1 cellular context compared by ENCODE assay signal in the genomic region with DNA sequence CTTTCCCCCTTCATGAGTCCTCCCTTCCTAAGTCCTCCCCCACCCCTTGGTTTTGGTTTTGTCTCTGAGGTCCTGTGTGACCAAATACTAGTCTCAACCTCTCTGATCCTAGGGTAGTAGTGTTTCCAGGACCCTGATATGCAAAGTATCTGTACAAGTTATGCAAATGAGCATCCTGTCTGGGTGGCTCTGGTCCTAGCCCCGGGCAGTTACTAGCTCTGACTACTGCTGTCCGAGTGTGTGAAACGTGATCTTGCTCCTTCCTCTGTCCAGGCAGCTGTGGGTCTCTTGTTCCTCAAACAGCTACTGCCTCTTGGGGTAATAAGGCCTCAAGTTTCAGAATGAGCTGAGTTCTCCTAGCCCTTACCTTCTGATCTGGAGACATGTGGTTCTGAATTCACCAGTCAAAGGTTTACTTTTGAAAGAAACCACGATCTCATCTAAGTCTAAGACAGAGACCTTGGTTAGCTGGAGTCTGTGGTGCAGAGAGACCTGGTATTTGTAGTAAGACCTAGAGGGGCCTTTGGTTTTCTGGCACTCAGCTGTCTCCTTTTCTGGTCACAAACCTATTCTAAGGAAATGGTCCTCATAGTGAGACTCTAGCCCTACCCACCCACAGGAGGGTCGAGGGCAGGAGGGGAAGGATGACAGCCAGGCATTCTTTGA.
TF ChIP-seq lines count a peak whose summit lies in the region.

No MANE protein-coding gene starts in this region.

TF ChIP-seq in GM12878, 131 proteins besides CTCF, POLR2A, EP300 and RAD21 (continues in another document):
- 0 out of 2 replicates have a peak, but pooled peaks have one; percentile 23 for TF ChIP-seq CHD1 (IDR thresholded peaks at IDR 0.05; ENCODE audit: low read depth, low read length)
- no peak for TF ChIP-seq EGR1 (IDR thresholded peaks at IDR 0.05; ENCODE audit: borderline replicate concordance in 1 of 2, low read depth in 2 of 2, low read length in 2 of 2)
- TF ChIP-seq SMC3 (IDR thresholded peaks at IDR 0.05; ENCODE audit: borderline replicate concordance, low read length), result no peak; the same call in 1 of the 2 replicates
- TF ChIP-seq, protein P1, sequence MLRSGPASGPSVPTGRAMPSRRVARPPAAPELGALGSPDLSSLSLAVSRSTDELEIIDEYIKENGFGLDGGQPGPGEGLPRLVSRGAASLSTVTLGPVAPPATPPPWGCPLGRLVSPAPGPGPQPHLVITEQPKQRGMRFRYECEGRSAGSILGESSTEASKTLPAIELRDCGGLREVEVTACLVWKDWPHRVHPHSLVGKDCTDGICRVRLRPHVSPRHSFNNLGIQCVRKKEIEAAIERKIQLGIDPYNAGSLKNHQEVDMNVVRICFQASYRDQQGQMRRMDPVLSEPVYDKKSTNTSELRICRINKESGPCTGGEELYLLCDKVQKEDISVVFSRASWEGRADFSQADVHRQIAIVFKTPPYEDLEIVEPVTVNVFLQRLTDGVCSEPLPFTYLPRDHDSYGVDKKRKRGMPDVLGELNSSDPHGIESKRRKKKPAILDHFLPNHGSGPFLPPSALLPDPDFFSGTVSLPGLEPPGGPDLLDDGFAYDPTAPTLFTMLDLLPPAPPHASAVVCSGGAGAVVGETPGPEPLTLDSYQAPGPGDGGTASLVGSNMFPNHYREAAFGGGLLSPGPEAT (IDR thresholded peaks at IDR 0.05; ENCODE audit: low read depth), result peak; percentile 72
- peak; percentile 84 for TF ChIP-seq TCF12 (IDR thresholded peaks at IDR 0.05; ENCODE audit: low read depth, low read length)
- TF ChIP-seq GATAD2B (conservative IDR thresholded peaks at IDR 0.05; ENCODE audit: low read depth), result peak; percentile 59; the same call in 1 of the 2 replicates
- peak; percentile 86 for TF ChIP-seq RUNX3 (IDR thresholded peaks at IDR 0.05; ENCODE audit: low read length)
- no peak for TF ChIP-seq RBBP5 (conservative IDR thresholded peaks at IDR 0.05)
- no peak for TF ChIP-seq BACH1 (IDR thresholded peaks at IDR 0.05; ENCODE audit: borderline replicate concordance)
- TF ChIP-seq, protein P2, sequence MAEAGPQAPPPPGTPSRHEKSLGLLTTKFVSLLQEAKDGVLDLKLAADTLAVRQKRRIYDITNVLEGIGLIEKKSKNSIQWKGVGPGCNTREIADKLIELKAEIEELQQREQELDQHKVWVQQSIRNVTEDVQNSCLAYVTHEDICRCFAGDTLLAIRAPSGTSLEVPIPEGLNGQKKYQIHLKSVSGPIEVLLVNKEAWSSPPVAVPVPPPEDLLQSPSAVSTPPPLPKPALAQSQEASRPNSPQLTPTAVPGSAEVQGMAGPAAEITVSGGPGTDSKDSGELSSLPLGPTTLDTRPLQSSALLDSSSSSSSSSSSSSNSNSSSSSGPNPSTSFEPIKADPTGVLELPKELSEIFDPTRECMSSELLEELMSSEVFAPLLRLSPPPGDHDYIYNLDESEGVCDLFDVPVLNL (IDR thresholded peaks at IDR 0.05; ENCODE audit: low read depth, low read length), result no peak
- peak; percentile 23; the same call in 1 of the 2 replicates for TF ChIP-seq YY1 (IDR thresholded peaks at IDR 0.05; ENCODE audit: low read depth, low read length)
- TF ChIP-seq, protein P3, sequence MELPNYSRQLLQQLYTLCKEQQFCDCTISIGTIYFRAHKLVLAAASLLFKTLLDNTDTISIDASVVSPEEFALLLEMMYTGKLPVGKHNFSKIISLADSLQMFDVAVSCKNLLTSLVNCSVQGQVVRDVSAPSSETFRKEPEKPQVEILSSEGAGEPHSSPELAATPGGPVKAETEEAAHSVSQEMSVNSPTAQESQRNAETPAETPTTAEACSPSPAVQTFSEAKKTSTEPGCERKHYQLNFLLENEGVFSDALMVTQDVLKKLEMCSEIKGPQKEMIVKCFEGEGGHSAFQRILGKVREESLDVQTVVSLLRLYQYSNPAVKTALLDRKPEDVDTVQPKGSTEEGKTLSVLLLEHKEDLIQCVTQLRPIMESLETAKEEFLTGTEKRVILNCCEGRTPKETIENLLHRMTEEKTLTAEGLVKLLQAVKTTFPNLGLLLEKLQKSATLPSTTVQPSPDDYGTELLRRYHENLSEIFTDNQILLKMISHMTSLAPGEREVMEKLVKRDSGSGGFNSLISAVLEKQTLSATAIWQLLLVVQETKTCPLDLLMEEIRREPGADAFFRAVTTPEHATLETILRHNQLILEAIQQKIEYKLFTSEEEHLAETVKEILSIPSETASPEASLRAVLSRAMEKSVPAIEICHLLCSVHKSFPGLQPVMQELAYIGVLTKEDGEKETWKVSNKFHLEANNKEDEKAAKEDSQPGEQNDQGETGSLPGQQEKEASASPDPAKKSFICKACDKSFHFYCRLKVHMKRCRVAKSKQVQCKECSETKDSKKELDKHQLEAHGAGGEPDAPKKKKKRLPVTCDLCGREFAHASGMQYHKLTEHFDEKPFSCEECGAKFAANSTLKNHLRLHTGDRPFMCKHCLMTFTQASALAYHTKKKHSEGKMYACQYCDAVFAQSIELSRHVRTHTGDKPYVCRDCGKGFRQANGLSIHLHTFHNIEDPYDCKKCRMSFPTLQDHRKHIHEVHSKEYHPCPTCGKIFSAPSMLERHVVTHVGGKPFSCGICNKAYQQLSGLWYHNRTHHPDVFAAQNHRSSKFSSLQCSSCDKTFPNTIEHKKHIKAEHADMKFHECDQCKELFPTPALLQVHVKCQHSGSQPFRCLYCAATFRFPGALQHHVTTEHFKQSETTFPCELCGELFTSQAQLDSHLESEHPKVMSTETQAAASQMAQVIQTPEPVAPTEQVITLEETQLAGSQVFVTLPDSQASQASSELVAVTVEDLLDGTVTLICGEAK (IDR thresholded peaks at IDR 0.05; ENCODE audit: borderline replicate concordance), result no peak
- no peak for TF ChIP-seq ZNF274 (IDR thresholded peaks at IDR 0.05; ENCODE audit: insufficient read depth, insufficient read length)
- TF ChIP-seq, protein P4, sequence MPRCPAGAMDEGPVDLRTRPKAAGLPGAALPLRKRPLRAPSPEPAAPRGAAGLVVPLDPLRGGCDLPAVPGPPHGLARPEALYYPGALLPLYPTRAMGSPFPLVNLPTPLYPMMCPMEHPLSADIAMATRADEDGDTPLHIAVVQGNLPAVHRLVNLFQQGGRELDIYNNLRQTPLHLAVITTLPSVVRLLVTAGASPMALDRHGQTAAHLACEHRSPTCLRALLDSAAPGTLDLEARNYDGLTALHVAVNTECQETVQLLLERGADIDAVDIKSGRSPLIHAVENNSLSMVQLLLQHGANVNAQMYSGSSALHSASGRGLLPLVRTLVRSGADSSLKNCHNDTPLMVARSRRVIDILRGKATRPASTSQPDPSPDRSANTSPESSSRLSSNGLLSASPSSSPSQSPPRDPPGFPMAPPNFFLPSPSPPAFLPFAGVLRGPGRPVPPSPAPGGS (IDR thresholded peaks at IDR 0.05; ENCODE audit: borderline replicate concordance, insufficient read depth, low read depth, low read length, poor library complexity, severe bottlenecking), result peak; percentile 50
- TF ChIP-seq TBL1XR1 (IDR thresholded peaks at IDR 0.05; ENCODE audit: low read depth, low read length), result 0 out of 2 replicates have a peak, but pooled peaks have one; percentile 44
- TF ChIP-seq STAT3 (IDR thresholded peaks at IDR 0.05; ENCODE audit: low read depth, low read length), result no peak
- TF ChIP-seq DPF2 (IDR thresholded peaks at IDR 0.05), result peak; percentile 73; the same call in 1 of the 2 replicates
- peak; percentile 98 for TF ChIP-seq BHLHE40 (IDR thresholded peaks at IDR 0.05; ENCODE audit: borderline replicate concordance in 1 of 2, low read depth in 2 of 2, low read length in 1 of 2)
- TF ChIP-seq FOXM1 (IDR thresholded peaks at IDR 0.05; ENCODE audit: low read depth, low read length), result peak; percentile 45; the same call in 1 of the 2 replicates
- 0 out of 2 replicates have a peak, but pooled peaks have one; percentile 41 for TF ChIP-seq TCF7 (IDR thresholded peaks at IDR 0.05; ENCODE audit: borderline replicate concordance)
- TF ChIP-seq IKZF1 (conservative IDR thresholded peaks at IDR 0.05), result peak; percentile 82
- peak; percentile 99; the same call in 2 of the 3 replicates for TF ChIP-seq POU2F2 (IDR thresholded peaks at IDR 0.05; ENCODE audit: borderline replicate concordance, low read depth, low read length)
- TF ChIP-seq SPI1 (IDR thresholded peaks at IDR 0.05; ENCODE audit: borderline replicate concordance, insufficient read depth, low read depth, low read length), result peak; percentile 37; the same call in 1 of the 2 replicates
- peak in 1 of 2 experiments; percentile 55; a peak in 2 of 4 replicates for TF ChIP-seq ETV6 (conservative IDR thresholded peaks at IDR 0.05 in 1 of 2, IDR thresholded peaks at IDR 0.05 in 1 of 2; ENCODE audit: borderline replicate concordance in 1 of 2, low read depth in 1 of 2)
- TF ChIP-seq, protein P5, sequence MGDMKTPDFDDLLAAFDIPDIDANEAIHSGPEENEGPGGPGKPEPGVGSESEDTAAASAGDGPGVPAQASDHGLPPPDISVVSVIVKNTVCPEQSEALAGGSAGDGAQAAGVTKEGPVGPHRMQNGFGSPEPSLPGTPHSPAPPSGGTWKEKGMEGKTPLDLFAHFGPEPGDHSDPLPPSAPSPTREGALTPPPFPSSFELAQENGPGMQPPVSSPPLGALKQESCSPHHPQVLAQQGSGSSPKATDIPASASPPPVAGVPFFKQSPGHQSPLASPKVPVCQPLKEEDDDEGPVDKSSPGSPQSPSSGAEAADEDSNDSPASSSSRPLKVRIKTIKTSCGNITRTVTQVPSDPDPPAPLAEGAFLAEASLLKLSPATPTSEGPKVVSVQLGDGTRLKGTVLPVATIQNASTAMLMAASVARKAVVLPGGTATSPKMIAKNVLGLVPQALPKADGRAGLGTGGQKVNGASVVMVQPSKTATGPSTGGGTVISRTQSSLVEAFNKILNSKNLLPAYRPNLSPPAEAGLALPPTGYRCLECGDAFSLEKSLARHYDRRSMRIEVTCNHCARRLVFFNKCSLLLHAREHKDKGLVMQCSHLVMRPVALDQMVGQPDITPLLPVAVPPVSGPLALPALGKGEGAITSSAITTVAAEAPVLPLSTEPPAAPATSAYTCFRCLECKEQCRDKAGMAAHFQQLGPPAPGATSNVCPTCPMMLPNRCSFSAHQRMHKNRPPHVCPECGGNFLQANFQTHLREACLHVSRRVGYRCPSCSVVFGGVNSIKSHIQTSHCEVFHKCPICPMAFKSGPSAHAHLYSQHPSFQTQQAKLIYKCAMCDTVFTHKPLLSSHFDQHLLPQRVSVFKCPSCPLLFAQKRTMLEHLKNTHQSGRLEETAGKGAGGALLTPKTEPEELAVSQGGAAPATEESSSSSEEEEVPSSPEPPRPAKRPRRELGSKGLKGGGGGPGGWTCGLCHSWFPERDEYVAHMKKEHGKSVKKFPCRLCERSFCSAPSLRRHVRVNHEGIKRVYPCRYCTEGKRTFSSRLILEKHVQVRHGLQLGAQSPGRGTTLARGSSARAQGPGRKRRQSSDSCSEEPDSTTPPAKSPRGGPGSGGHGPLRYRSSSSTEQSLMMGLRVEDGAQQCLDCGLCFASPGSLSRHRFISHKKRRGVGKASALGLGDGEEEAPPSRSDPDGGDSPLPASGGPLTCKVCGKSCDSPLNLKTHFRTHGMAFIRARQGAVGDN (IDR thresholded peaks at IDR 0.05), result peak; percentile 95
- TF ChIP-seq, protein P6, sequence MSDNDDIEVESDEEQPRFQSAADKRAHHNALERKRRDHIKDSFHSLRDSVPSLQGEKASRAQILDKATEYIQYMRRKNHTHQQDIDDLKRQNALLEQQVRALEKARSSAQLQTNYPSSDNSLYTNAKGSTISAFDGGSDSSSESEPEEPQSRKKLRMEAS (IDR thresholded peaks at IDR 0.05; ENCODE audit: low read depth, low read length), result 0 out of 2 replicates have a peak, but pooled peaks have one; percentile 64
- TF ChIP-seq SIN3A (IDR thresholded peaks at IDR 0.05; ENCODE audit: low read depth, low read length), result no peak
- TF ChIP-seq CHD2 (IDR thresholded peaks at IDR 0.05; ENCODE audit: borderline replicate concordance, low read depth, low read length), result 0 out of 2 replicates have a peak, but pooled peaks have one; percentile 19
- TF ChIP-seq SRF (IDR thresholded peaks at IDR 0.05; ENCODE audit: low read depth in 2 of 2, low read length in 2 of 2), result peak in 1 of 2 experiments; percentile 79; a peak in 2 of 4 replicates
- TF ChIP-seq, protein P7, sequence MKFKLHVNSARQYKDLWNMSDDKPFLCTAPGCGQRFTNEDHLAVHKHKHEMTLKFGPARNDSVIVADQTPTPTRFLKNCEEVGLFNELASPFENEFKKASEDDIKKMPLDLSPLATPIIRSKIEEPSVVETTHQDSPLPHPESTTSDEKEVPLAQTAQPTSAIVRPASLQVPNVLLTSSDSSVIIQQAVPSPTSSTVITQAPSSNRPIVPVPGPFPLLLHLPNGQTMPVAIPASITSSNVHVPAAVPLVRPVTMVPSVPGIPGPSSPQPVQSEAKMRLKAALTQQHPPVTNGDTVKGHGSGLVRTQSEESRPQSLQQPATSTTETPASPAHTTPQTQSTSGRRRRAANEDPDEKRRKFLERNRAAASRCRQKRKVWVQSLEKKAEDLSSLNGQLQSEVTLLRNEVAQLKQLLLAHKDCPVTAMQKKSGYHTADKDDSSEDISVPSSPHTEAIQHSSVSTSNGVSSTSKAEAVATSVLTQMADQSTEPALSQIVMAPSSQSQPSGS (IDR thresholded peaks at IDR 0.05; ENCODE audit: low read length), result peak; percentile 83; the same call in 1 of the 2 replicates
- TF ChIP-seq HDGF (IDR thresholded peaks at IDR 0.05), result peak; percentile 21; the same call in 1 of the 2 replicates
- TF ChIP-seq, protein P8, sequence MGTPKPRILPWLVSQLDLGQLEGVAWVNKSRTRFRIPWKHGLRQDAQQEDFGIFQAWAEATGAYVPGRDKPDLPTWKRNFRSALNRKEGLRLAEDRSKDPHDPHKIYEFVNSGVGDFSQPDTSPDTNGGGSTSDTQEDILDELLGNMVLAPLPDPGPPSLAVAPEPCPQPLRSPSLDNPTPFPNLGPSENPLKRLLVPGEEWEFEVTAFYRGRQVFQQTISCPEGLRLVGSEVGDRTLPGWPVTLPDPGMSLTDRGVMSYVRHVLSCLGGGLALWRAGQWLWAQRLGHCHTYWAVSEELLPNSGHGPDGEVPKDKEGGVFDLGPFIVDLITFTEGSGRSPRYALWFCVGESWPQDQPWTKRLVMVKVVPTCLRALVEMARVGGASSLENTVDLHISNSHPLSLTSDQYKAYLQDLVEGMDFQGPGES (IDR thresholded peaks at IDR 0.05), result no peak
- peak; percentile 21; the same call in 1 of the 2 replicates for TF ChIP-seq BMI1 (IDR thresholded peaks at IDR 0.05; ENCODE audit: borderline replicate concordance)
- TF ChIP-seq, protein P9, sequence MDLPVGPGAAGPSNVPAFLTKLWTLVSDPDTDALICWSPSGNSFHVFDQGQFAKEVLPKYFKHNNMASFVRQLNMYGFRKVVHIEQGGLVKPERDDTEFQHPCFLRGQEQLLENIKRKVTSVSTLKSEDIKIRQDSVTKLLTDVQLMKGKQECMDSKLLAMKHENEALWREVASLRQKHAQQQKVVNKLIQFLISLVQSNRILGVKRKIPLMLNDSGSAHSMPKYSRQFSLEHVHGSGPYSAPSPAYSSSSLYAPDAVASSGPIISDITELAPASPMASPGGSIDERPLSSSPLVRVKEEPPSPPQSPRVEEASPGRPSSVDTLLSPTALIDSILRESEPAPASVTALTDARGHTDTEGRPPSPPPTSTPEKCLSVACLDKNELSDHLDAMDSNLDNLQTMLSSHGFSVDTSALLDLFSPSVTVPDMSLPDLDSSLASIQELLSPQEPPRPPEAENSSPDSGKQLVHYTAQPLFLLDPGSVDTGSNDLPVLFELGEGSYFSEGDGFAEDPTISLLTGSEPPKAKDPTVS (IDR thresholded peaks at IDR 0.05; ENCODE audit: low read depth, low read length), result no peak
- no peak for TF ChIP-seq KAT2A (conservative IDR thresholded peaks at IDR 0.05; ENCODE audit: control insufficient read depth, low read depth, low read length)
- peak in 1 of 2 experiments; percentile 21; a peak in 1 of 4 replicates for TF ChIP-seq CEBPB (IDR thresholded peaks at IDR 0.05; ENCODE audit: borderline replicate concordance in 1 of 2, low read depth in 2 of 2, low read length in 2 of 2)
- TF ChIP-seq RFX5 (IDR thresholded peaks at IDR 0.05; ENCODE audit: low read depth, low read length), result no peak
- peak; percentile 99 for TF ChIP-seq SMARCA5 (IDR thresholded peaks at IDR 0.05)
